17 cellular contexts compared by ENCODE assay signal in genomic region chr3:16978921-16979271, GRCh38.
"Had no signal": no experiment of that assay in that cellular context is flagged by ENCODE, and none has a peak within 500 bp of the region (broad histone marks: within the 10 kb centered on the region; RNA-seq: fewer than 3 reads in every experiment).

No MANE protein-coding gene starts in this region.

- H3K27me3 ChIP-seq: dorsolateral prefrontal cortex, left lung, neutrophil, vagina had no signal

- H3K9me3 ChIP-seq: left lung, lower lobe of right lung, neutrophil, vagina had no signal

- H3K4me3 Mint-ChIP-seq: neural crest cell; stimulated activated naive B cell treated with anti-CD40 and anti-IgM and Interleukin-4, amounts not matched to agents 10 μg/mL and 1 μg/mL and 100 μg/mL, for 72 hours; stimulated activated naive CD8-positive, alpha-beta T cell treated with anti-CD3 and anti-CD28 coated beads, Interleukin-15, Interleukin-2, amounts not matched to agents 100 ng/mL and 50 ng/mL, for 24 hours had no signal

- H3K9ac ChIP-seq: parathyroid adenoma had no signal

- H3K27me3 Mint-ChIP-seq: naive thymus-derived CD8-positive, alpha-beta T cell; progenitor cell of endocrine pancreas; stimulated activated naive B cell treated with anti-CD40 and anti-IgM and Interleukin-4, amounts not matched to agents 10 μg/mL and 1 μg/mL and 100 μg/mL, for 72 hours; stimulated activated naive CD8-positive, alpha-beta T cell treated with anti-CD3 and anti-CD28 coated beads, Interleukin-15, Interleukin-2, amounts not matched to agents 100 ng/mL and 50 ng/mL, for 24 hours had no signal

- DNase-seq: dorsolateral prefrontal cortex; effector CD4-positive, alpha-beta T cell; head of caudate nucleus; left lung; lower lobe of right lung; naive thymus-derived CD8-positive, alpha-beta T cell; small intestine; stimulated activated CD4-positive, alpha-beta T cell treated with anti-CD3 and anti-CD28 coated beads, Interleukin-15, amount 100 ng/mL, for 24 hours; stimulated activated CD4-positive, alpha-beta T cell treated with anti-CD3 and anti-CD28 coated beads, Interleukin-2, amount 100 ng/mL, for 48 hours; stimulated activated naive B cell treated with anti-CD40 and anti-IgM and Interleukin-4, amounts not matched to agents 10 μg/mL and 1 μg/mL and 100 μg/mL, for 72 hours; trophoblast cell had no signal

- H3K4me3 ChIP-seq: dorsolateral prefrontal cortex, left lung, lower lobe of right lung, vagina had no signal

- H3K27ac ChIP-seq: dorsolateral prefrontal cortex, left lung, lower lobe of right lung, neutrophil, parathyroid adenoma, vagina had no signal

- H3K4me1 Mint-ChIP-seq: neural crest cell had no signal

- H3K4me1 ChIP-seq: left lung, lower lobe of right lung, parathyroid adenoma, vagina had no signal

- H3K79me2 ChIP-seq: parathyroid adenoma had no signal

- H2AFZ ChIP-seq: parathyroid adenoma had no signal

- ATAC-seq: left lung; lower lobe of right lung; naive thymus-derived CD8-positive, alpha-beta T cell had no signal

- H3K36me3 ChIP-seq: left lung, lower lobe of right lung, neutrophil, vagina had no signal

- H3K27ac Mint-ChIP-seq: progenitor cell of endocrine pancreas; stimulated activated naive B cell treated with anti-CD40 and anti-IgM and Interleukin-4, amounts not matched to agents 10 μg/mL and 1 μg/mL and 100 μg/mL, for 72 hours; stimulated activated naive CD8-positive, alpha-beta T cell treated with anti-CD3 and anti-CD28 coated beads, Interleukin-15, Interleukin-2, amounts not matched to agents 100 ng/mL and 50 ng/mL, for 24 hours had no signal
